Comparison of ENCODE assay signal across 9 cellular contexts in genomic region chr10:125144693-125145623, GRCh38. TPM values are rescaled to one million over a fixed set of nuclear protein-coding genes. Genes with fewer than 3 reads are reported as not detected.
DNase-seq lines count a peak whose midpoint lies in the region; ATAC-seq, FAIRE-seq and TF ChIP-seq lines count a peak whose summit lies in the region.
"Had no signal": no experiment of that assay in that cellular context is flagged by ENCODE, and none has a peak within 500 bp of the region (broad histone marks: within the 10 kb centered on the region; RNA-seq: fewer than 3 reads in every experiment).

No MANE protein-coding gene starts in this region.

- H3K36me3 ChIP-seq in astrocyte (ENCODE audit: insufficient read depth, low read length), result peaks cover 2% of the 10 kb centered on the region

- peaks cover 39% of the 10 kb centered on the region for H3K4me1 ChIP-seq in astrocyte (ENCODE audit: insufficient read depth, low read length)

- H3K9me3 ChIP-seq in astrocyte (ENCODE audit: insufficient read depth, low read depth, low read length), result no peaks in the 10 kb centered on the region

- no peak overlapping the region for H3K4me2 ChIP-seq in astrocyte (ENCODE audit: low read length)

- no peak overlapping the region for H3K27ac ChIP-seq in astrocyte (ENCODE audit: low read depth, low read length)

- H3K79me2 ChIP-seq in astrocyte (ENCODE audit: insufficient read depth, low read length), result peaks cover 100% of the 10 kb centered on the region

- TF ChIP-seq CTCF in Calu3 (IDR thresholded peaks at IDR 0.05; ENCODE audit: unreplicated experiment) (peak; percentile 24), astrocyte (IDR thresholded peaks at IDR 0.05; ENCODE audit: insufficient read depth, low read depth, low read length) (peak; percentile 38)

- no peak for FAIRE-seq in astrocyte (lab: Jason Lieb, UNC)
- FAIRE-seq: frontal cortex had no signal

- no peak overlapping the region for H3K4me3 Mint-ChIP-seq in Calu3 (ENCODE audit: low read depth, unreplicated experiment)
- H3K4me3 Mint-ChIP-seq in astrocyte (ENCODE audit: unreplicated experiment), result no peak overlapping the region

- DNase-seq in Calu3 (peak; percentile 49), astrocyte (ENCODE audit: low read depth) (peak; percentile 44), iris pigment epithelial cell (ENCODE audit: low read depth) (peak; percentile 65), superior temporal gyrus (ENCODE audit: extremely low spot score) (peak; percentile 74)
- DNase-seq in stimulated activated CD4-positive, alpha-beta T cell treated with anti-CD3 and anti-CD28 coated beads, Interleukin-1b, Interleukin-23, amount 100 ng/mL, for 48 hours, result no peak

- CTCF ChIA-PET in Calu3 (lab: Charles Lee), result no interaction called here

- no peak overlapping the region for H3K9ac ChIP-seq in astrocyte (ENCODE audit: low read length)

- no peak overlapping the region for H3K27ac Mint-ChIP-seq in Calu3 (ENCODE audit: unreplicated experiment)
- H3K27ac Mint-ChIP-seq in astrocyte (ENCODE audit: unreplicated experiment), result no peak overlapping the region

- ATAC-seq in HG03354 (IDR thresholded peaks at IDR 0.05; ENCODE audit: poor library complexity, severe bottlenecking, unreplicated experiment), result peak; percentile 51
- no peak for ATAC-seq in HG02588 (IDR thresholded peaks at IDR 0.05; ENCODE audit: unreplicated experiment)
- ATAC-seq in HG03460 (IDR thresholded peaks at IDR 0.05; ENCODE audit: unreplicated experiment), result no peak

- BruUV-seq in Calu3 (replicated peaks; lab: Mats Ljungman, UMichigan), result no TSS peak

- H3K4me1 Mint-ChIP-seq in Calu3 (ENCODE audit: low read depth, unreplicated experiment) (peaks cover 33% of the 10 kb centered on the region), astrocyte (ENCODE audit: low read depth, unreplicated experiment) (peaks cover 63% of the 10 kb centered on the region)

- no peaks in the 10 kb centered on the region for H3K9me3 Mint-ChIP-seq in Calu3 (ENCODE audit: low read depth, unreplicated experiment)
- no peaks in the 10 kb centered on the region for H3K9me3 Mint-ChIP-seq in astrocyte (ENCODE audit: unreplicated experiment)

- intact Hi-C loops in Calu3 (cut with micrococcal nuclease; ENCODE audit: unreplicated experiment), result no loop called here

- peaks cover 99% of the 10 kb centered on the region for H4K20me1 ChIP-seq in astrocyte (ENCODE audit: insufficient read depth, low read length)

- peaks cover 44% of the 10 kb centered on the region for H3K36me3 Mint-ChIP-seq in Calu3 (ENCODE audit: insufficient read depth, unreplicated experiment)
- peaks cover 8% of the 10 kb centered on the region for H3K36me3 Mint-ChIP-seq in astrocyte (ENCODE audit: low read depth, unreplicated experiment)

- no peaks in the 10 kb centered on the region for H3K27me3 Mint-ChIP-seq in Calu3 (ENCODE audit: unreplicated experiment)
- H3K27me3 Mint-ChIP-seq in astrocyte (ENCODE audit: low read depth, unreplicated experiment), result no peaks in the 10 kb centered on the region

- no peaks in the 10 kb centered on the region for H3K27me3 ChIP-seq in astrocyte (ENCODE audit: insufficient read depth, low read length)

- H3K4me3 ChIP-seq in astrocyte (ENCODE audit: insufficient read depth, low read depth, low read length), result no peak overlapping the region

- H2AFZ ChIP-seq in astrocyte (ENCODE audit: low read depth, low read length), result no peak overlapping the region

RNA-seq across cellular contexts. Expression of gene CTBP2, which starts 15.4 kb away (rescaled TPM):
- total RNA-seq in Calu3 (2022) (71.9 and 78.7 TPM in 2 replicates), astrocyte (101 and 109 TPM in 2 replicates)
